1 cellular context compared by ENCODE assay signal in the genomic region with DNA sequence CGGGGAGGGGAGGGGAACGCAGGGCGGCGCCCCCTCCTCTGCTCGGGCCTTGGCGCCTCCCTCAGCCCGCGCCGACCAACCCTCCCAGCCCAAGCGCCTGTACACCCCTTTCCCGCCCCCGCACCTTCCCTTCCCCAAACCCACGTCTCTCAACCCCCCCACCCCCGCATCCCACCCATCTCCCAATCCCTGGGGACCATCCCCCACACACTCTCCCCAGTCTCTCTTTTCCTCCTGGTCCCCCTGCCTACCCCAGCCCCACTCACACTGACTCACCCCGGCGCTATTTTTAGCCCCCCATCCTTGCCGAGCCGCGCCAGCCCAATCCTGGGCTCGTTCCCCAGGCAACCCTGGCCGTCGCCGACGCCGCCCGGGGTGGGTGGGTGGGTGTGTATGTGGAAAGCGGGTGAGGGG.
TF ChIP-seq lines count a peak whose summit lies in the region.

No MANE protein-coding gene starts in this region.

TF ChIP-seq in GM23338, 12 proteins besides CTCF, POLR2A, EP300 and RAD21:
- TF ChIP-seq, protein P1, sequence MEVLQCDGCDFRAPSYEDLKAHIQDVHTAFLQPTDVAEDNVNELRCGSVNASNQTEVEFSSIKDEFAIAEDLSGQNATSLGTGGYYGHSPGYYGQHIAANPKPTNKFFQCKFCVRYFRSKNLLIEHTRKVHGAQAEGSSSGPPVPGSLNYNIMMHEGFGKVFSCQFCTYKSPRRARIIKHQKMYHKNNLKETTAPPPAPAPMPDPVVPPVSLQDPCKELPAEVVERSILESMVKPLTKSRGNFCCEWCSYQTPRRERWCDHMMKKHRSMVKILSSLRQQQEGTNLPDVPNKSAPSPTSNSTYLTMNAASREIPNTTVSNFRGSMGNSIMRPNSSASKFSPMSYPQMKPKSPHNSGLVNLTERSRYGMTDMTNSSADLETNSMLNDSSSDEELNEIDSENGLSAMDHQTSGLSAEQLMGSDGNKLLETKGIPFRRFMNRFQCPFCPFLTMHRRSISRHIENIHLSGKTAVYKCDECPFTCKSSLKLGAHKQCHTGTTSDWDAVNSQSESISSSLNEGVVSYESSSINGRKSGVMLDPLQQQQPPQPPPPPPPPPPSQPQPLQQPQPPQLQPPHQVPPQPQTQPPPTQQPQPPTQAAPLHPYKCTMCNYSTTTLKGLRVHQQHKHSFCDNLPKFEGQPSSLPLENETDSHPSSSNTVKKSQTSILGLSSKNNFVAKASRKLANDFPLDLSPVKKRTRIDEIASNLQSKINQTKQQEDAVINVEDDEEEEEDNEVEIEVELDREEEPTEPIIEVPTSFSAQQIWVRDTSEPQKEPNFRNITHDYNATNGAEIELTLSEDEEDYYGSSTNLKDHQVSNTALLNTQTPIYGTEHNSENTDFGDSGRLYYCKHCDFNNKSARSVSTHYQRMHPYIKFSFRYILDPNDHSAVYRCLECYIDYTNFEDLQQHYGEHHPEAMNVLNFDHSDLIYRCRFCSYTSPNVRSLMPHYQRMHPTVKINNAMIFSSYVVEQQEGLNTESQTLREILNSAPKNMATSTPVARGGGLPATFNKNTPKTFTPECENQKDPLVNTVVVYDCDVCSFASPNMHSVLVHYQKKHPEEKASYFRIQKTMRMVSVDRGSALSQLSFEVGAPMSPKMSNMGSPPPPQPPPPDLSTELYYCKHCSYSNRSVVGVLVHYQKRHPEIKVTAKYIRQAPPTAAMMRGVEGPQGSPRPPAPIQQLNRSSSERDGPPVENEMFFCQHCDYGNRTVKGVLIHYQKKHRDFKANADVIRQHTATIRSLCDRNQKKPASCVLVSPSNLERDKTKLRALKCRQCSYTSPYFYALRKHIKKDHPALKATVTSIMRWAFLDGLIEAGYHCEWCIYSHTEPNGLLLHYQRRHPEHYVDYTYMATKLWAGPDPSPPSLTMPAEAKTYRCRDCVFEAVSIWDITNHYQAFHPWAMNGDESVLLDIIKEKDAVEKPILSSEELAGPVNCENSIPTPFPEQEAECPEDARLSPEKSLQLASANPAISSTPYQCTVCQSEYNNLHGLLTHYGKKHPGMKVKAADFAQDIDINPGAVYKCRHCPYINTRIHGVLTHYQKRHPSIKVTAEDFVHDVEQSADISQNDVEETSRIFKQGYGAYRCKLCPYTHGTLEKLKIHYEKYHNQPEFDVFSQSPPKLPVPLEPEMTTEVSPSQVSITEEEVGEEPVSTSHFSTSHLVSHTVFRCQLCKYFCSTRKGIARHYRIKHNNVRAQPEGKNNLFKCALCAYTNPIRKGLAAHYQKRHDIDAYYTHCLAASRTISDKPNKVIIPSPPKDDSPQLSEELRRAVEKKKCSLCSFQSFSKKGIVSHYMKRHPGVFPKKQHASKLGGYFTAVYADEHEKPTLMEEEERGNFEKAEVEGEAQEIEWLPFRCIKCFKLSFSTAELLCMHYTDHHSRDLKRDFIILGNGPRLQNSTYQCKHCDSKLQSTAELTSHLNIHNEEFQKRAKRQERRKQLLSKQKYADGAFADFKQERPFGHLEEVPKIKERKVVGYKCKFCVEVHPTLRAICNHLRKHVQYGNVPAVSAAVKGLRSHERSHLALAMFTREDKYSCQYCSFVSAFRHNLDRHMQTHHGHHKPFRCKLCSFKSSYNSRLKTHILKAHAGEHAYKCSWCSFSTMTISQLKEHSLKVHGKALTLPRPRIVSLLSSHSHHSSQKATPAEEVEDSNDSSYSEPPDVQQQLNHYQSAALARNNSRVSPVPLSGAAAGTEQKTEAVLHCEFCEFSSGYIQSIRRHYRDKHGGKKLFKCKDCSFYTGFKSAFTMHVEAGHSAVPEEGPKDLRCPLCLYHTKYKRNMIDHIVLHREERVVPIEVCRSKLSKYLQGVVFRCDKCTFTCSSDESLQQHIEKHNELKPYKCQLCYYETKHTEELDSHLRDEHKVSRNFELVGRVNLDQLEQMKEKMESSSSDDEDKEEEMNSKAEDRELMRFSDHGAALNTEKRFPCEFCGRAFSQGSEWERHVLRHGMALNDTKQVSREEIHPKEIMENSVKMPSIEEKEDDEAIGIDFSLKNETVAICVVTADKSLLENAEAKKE (CRISPR knock-in tag; IDR thresholded peaks at IDR 0.05): no peak
- TF ChIP-seq NANOG (IDR thresholded peaks at IDR 0.05; ENCODE audit: borderline replicate concordance) (no peak), JUNB (IDR thresholded peaks at IDR 0.05; ENCODE audit: unreplicated experiment) (no peak)
TF ChIP-seq in GM23338: peak in this region for 0.
